29 cellular contexts compared by ENCODE assay signal in the genomic region with DNA sequence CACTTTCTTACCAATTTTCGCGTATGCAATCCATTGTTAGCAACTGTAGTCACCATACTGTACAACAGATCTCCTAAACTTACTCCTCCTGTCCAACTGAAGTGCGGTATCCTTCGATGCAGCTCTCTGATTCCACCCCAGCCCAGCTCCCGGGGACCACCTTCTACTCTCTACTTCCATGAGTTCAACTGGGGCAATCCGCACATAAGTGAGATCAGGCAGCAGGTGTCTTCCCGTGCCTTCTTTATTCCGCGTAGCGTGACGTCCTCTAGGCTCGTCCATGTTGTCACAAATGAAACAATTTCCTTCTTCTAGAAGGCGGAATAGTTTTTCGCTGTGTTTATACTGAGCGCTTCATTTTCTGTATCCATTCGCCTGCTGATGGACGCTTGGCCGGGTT. TPM values are rescaled to one million over a fixed set of nuclear protein-coding genes. Genes with fewer than 3 reads are reported as not detected.
A peak's percentile ranks its signal among the peaks of the same experiment; 100 is the strongest.
DNase-seq lines count a peak whose midpoint lies in the region; ATAC-seq, FAIRE-seq and TF ChIP-seq lines count a peak whose summit lies in the region.
"Had no signal": no experiment of that assay in that cellular context is flagged by ENCODE, and none has a peak within 500 bp of the region (broad histone marks: within the 10 kb centered on the region; RNA-seq: fewer than 3 reads in every experiment).

No MANE protein-coding gene starts in this region.

- in situ Hi-C loops in GM12878 (cut with MboI) = no loop called here

- H3K79me2 ChIP-seq in GM12878 (ENCODE audit: control insufficient read depth, insufficient read depth, low read length) = no peaks in the 10 kb centered on the region
- H3K79me2 ChIP-seq in mesendoderm (ENCODE audit: control insufficient read depth, insufficient read depth, low read length) = no peaks in the 10 kb centered on the region

- no peak overlapping the region for H4K5ac ChIP-seq in mesendoderm (ENCODE audit: low read length)

- H3K4ac ChIP-seq in mesendoderm (ENCODE audit: low read depth, low read length) = no peak overlapping the region

- H3K4me2 ChIP-seq in GM12878 (ENCODE audit: control insufficient read depth, insufficient read depth) (no peak overlapping the region), mesendoderm (ENCODE audit: low read length) (no peak overlapping the region)
- H3K4me2 ChIP-seq: BLaER1 had no signal

- BruUV-seq in GM12878 (replicated peaks; lab: Mats Ljungman, UMichigan) = no TSS peak

- SMC1A ChIA-PET in GM12878 (lab: Charles Lee; ENCODE audit: uncharacterized antibody, unreplicated experiment) = interaction anchor here (0.7 to 1.9 kb wide), 7 partner anchors 9 to 156 kb away, joined by 3 to 5 read pairs (median 3); no protein-coding TSS in a partner anchor

- WGBS in GM12878 (ENCODE audit: insufficient coverage, insufficient replicate concordance, low lambda C conversion rate, missing lambda C conversion rate) = 80% methylated on average over 18 of the region's 18 CpGs
- no CpG with 5 or more reads among the region's 18 CpGs for WGBS in mesendoderm (ENCODE audit: extremely low coverage, insufficient coverage, low lambda C conversion rate)

- H3K4me3 Mint-ChIP-seq in osteocyte (ENCODE audit: unreplicated experiment) = no peak overlapping the region
- H3K4me3 Mint-ChIP-seq: CD14-positive monocyte; CD4-positive, alpha-beta memory T cell; CD4-positive, CD25-positive, alpha-beta regulatory T cell; CD8-positive, alpha-beta memory T cell had no signal

- no peak overlapping the region for H3K27ac ChIP-seq in GM12878 (ENCODE audit: control insufficient read depth, insufficient read depth)
- H3K27ac ChIP-seq in mesendoderm (ENCODE audit: low read depth, low read length) = no peak overlapping the region
- H3K27ac ChIP-seq: BLaER1 had no signal

- H3K36me3 Mint-ChIP-seq in osteocyte (ENCODE audit: unreplicated experiment) = no peaks in the 10 kb centered on the region
- H3K36me3 Mint-ChIP-seq: CD4-positive, alpha-beta memory T cell; CD4-positive, CD25-positive, alpha-beta regulatory T cell; CD8-positive, alpha-beta memory T cell had no signal

- H2AFZ ChIP-seq in GM12878 (ENCODE audit: control insufficient read depth, low read depth, low read length) = no peak overlapping the region

- no peaks in the 10 kb centered on the region for H3K27me3 Mint-ChIP-seq in osteocyte (ENCODE audit: unreplicated experiment)

- RAD21 ChIA-PET in GM12878 (lab: Charles Lee; ENCODE audit: unreplicated experiment) = interaction anchor here (1.4 kb wide), 2 partner anchors 18 to 36 kb away, joined by 3 to 5 read pairs; no protein-coding TSS in a partner anchor

- H3K9ac ChIP-seq in GM12878 (ENCODE audit: control insufficient read depth, insufficient read depth, low read length) (no peak overlapping the region), mesendoderm (ENCODE audit: low read length) (no peak overlapping the region)
- H3K9ac ChIP-seq: BLaER1 had no signal

- H3K56ac ChIP-seq in mesendoderm (ENCODE audit: low read length) = no peak overlapping the region

- TF ChIP-seq POLR2A in GM12892 (IDR thresholded peaks at IDR 0.05; ENCODE audit: low read depth, low read length) (peak; percentile 30; the same call in 1 of the 2 replicates), GM12878 (IDR thresholded peaks at IDR 0.05; ENCODE audit: low read depth, low read length) (no peak)

- POLR2A ChIA-PET in GM12878 (lab: Charles Lee) = interaction anchor here (1.4 kb wide), 1 partner anchor 10 kb away, joined by 5 read pairs; no protein-coding TSS in a partner anchor

- no peak overlapping the region for H2BK120ac ChIP-seq in mesendoderm (ENCODE audit: low read depth, low read length)

- H3K36me3 ChIP-seq in GM12878 (ENCODE audit: control insufficient read depth in 2 of 2, insufficient read depth in 2 of 2, low read length in 1 of 2) (peaks cover 0 to 2% of the 10 kb centered on the region in 2 experiments; a peak in 2 of 4 replicates), mesendoderm (ENCODE audit: control insufficient read depth, insufficient read depth, low read length) (no peaks in the 10 kb centered on the region)
- H3K36me3 ChIP-seq: BE2C, BLaER1 had no signal

- H3K18ac ChIP-seq in mesendoderm (ENCODE audit: low read length) = no peak overlapping the region

- H3K4me3 ChIP-seq in GM12878 = no peak overlapping the region
- H3K4me3 ChIP-seq in mesendoderm (ENCODE audit: low read length) = no peak overlapping the region
- H3K4me3 ChIP-seq: BLaER1 had no signal

- no peak for ATAC-seq in GM12878

- no peaks in the 10 kb centered on the region for H3K27me3 ChIP-seq in GM12878 (replicated peaks in 1 of 2; ENCODE audit: control insufficient read depth in 2 of 2, insufficient read depth in 2 of 2, low read length in 1 of 2)
- H3K27me3 ChIP-seq in mesendoderm (ENCODE audit: insufficient read depth, low read length, poor library complexity) = peaks cover 2% of the 10 kb centered on the region
- H3K27me3 ChIP-seq: BLaER1 had no signal

- DNase-seq in GM12892 (ENCODE audit: insufficient read length) (no peak), GM12878 (ENCODE audit: low read depth, low spot score) (no peak), osteocyte (ENCODE audit: extremely low spot score, unreplicated experiment) (peak; percentile 76), ureter (ENCODE audit: low spot score) (no peak), mesendoderm (no peak)
- DNase-seq in stimulated activated CD4-positive, alpha-beta T cell treated with anti-CD3 and anti-CD28 coated beads, Interleukin-4, amount 100 ng/mL, for 1 hour = no peak
- DNase-seq: 8988T; ACHN; BE2C; C1 segment of cervical spinal cord; CD4-positive, alpha-beta memory T cell; CD4-positive, CD25-positive, alpha-beta regulatory T cell; CD8-positive, alpha-beta memory T cell; COR-L47; DMS 273 treated with DMSO at 0.1 percent for 48 hours; DMS153; DMS53; DMS79; DND-41; EL; GDM1 had no signal

- H3K9me3 Mint-ChIP-seq in osteocyte (ENCODE audit: unreplicated experiment) = peaks cover 21% of the 10 kb centered on the region
- H3K9me3 Mint-ChIP-seq: CD14-positive monocyte; CD8-positive, alpha-beta memory T cell had no signal

- no peaks in the 10 kb centered on the region for H3K79me1 ChIP-seq in mesendoderm (ENCODE audit: low read length)

- intact Hi-C loops in GM12878 (cut with micrococcal nuclease; ENCODE audit: unreplicated experiment) = no loop called here

- H2AK5ac ChIP-seq in mesendoderm (ENCODE audit: low read length) = no peak overlapping the region

- H2BK5ac ChIP-seq in mesendoderm (ENCODE audit: low read length) = no peak overlapping the region

- no peaks in the 10 kb centered on the region for H3K9me3 ChIP-seq in GM12878 (replicated peaks; ENCODE audit: control insufficient read depth, insufficient read depth, low read length)
- H3K9me3 ChIP-seq: BE2C, BLaER1 had no signal

- no peak for TF ChIP-seq CTCF in GM12878 (IDR thresholded peaks at IDR 0.05 in 2 of 3, conservative IDR thresholded peaks at IDR 0.05 in 1 of 3; ENCODE audit: control insufficient read depth in 2 of 3, extremely low read depth in 1 of 3, insufficient read depth in 1 of 3, low read depth in 3 of 3, low read length in 3 of 3)
- TF ChIP-seq CTCF in osteocyte (IDR thresholded peaks at IDR 0.05) = no peak

- H4K8ac ChIP-seq in mesendoderm (ENCODE audit: low read depth, low read length) = no peak overlapping the region

- FAIRE-seq in GM12892 (lab: Jason Lieb, UNC) = no peak
- FAIRE-seq in GM12878 (lab: Jason Lieb, UNC) = no peak
- FAIRE-seq: A204.1, GM18507 had no signal

- H3K4me1 ChIP-seq in GM12878 (ENCODE audit: control insufficient read depth, insufficient read depth, low read length) (peaks cover 4% of the 10 kb centered on the region), mesendoderm (ENCODE audit: control insufficient read depth, low read depth, low read length) (no peaks in the 10 kb centered on the region)
- H3K4me1 ChIP-seq: BE2C had no signal

- H4K20me1 ChIP-seq in GM12878 (ENCODE audit: control insufficient read depth, insufficient read depth) = no peaks in the 10 kb centered on the region
- H4K20me1 ChIP-seq: BLaER1 had no signal

- H3K23ac ChIP-seq in mesendoderm (ENCODE audit: low read length) = no peak overlapping the region

- no peak for TF ChIP-seq EP300 in GM12878 (IDR thresholded peaks at IDR 0.05; ENCODE audit: borderline replicate concordance in 1 of 2, control insufficient read depth in 1 of 2, low read depth in 2 of 2, low read length in 2 of 2)

- TF ChIP-seq RAD21 in GM12878 (IDR thresholded peaks at IDR 0.05; ENCODE audit: insufficient read depth, low read depth, low read length) = no peak

- no peak overlapping the region for H2BK15ac ChIP-seq in mesendoderm (replicated peaks; ENCODE audit: low read depth)

- CTCF ChIA-PET in GM12878 (lab: Yijun Ruan, JAX) = interaction anchor here (1.3 to 3.4 kb wide), 4 partner anchors 9 to 36 kb away, joined by 3 to 17 read pairs (median 9); no protein-coding TSS in a partner anchor

- no peaks in the 10 kb centered on the region for H3K4me1 Mint-ChIP-seq in osteocyte (ENCODE audit: unreplicated experiment)
- H3K4me1 Mint-ChIP-seq: CD4-positive, alpha-beta memory T cell; CD4-positive, CD25-positive, alpha-beta regulatory T cell; CD8-positive, alpha-beta memory T cell had no signal

- H3K27ac Mint-ChIP-seq in osteocyte (ENCODE audit: unreplicated experiment) = no peak overlapping the region
- H3K27ac Mint-ChIP-seq: CD14-positive monocyte; CD4-positive, alpha-beta memory T cell; CD4-positive, CD25-positive, alpha-beta regulatory T cell; CD8-positive, alpha-beta memory T cell had no signal

RNA-seq across cellular contexts. Expression of a gene that starts 8.4 kb away (rescaled TPM):
- polyA plus RNA-seq in GM12892 (2012; ENCODE audit: missing spikeins) = 61.0 TPM
- total RNA-seq in GM12878 (2013; cell fraction: nucleolus; rRNA removed) = 444 and 455 TPM in 2 replicates
- total RNA-seq in GM12878 (2014; rRNA removed) (49.4 and 59.7 TPM in 2 replicates), GM12878 (2014; rRNA removed; fragmentation: Illumina TruSeq; extraction: Trizol) (39.8 and 40.9 TPM in 2 replicates), GM12878 (2021) (61.5 and 70.5 TPM in 2 replicates), osteocyte (not detected in 2 replicates), ureter (2.7 TPM)
- 30.7 TPM for polyA plus RNA-seq in GM12878 (2011; ENCODE audit: low read depth)
- polyA plus RNA-seq in GM12878 (2011; rRNA removed) (36.2 and 66.8 TPM in 2 replicates), GM12878 (2014; fragmentation: Illumina TruSeq; extraction: Trizol) (30.5 and 56.8 TPM in 2 replicates), GM12878 (2014; fragmentation: Nextera tagmentation; extraction: Ambion mirVana) (10 to 100 TPM in 1 of 2 experiments, 1 to 10 TPM in 1; 4.9 to 15.9 TPM), GM12878 (2014; rRNA removed) (92.2 and 96.2 TPM in 2 replicates), GM12878 (2016; fragmentation: Nextera tagmentation; extraction: Ambion mirVana) (10 to 100 TPM; 41.8 to 43.3 TPM)
- polyA plus RNA-seq in GM12878 (2011; cell fraction: cytosol; rRNA removed) = 70.8 and 98.8 TPM in 2 replicates
- polyA plus RNA-seq in GM12878 (2011; cell fraction: nucleus; rRNA removed) = 272 and 290 TPM in 2 replicates
- polyA plus RNA-seq in GM12878 (2012) = 85.9 and 97.0 TPM in 2 replicates
- 77.6 and 102 TPM in 2 replicates for polyA minus RNA-seq in GM12878 (2011; rRNA and poly(A)+ RNA removed)
- 22.2 and 23.7 TPM in 2 replicates for polyA minus RNA-seq in GM12878 (2011; cell fraction: cytosol; rRNA and poly(A)+ RNA removed)
- polyA minus RNA-seq in GM12878 (2011; cell fraction: nucleus; rRNA and poly(A)+ RNA removed) = 105 and 129 TPM in 2 replicates
- polyA plus RNA-seq in mesendoderm (2013, experiment 1 of 2) = not detected
- not detected for polyA plus RNA-seq in mesendoderm (2013, experiment 2 of 2)
- total RNA-seq: A673; CD4-positive, CD25-positive, alpha-beta regulatory T cell; Daoy; G401 had no signal
- polyA plus RNA-seq: AG04450 had no signal

RNA-seq across cellular contexts. Expression of a gene that starts 24.1 kb away (rescaled TPM):
- polyA plus RNA-seq in GM12892 (2012; ENCODE audit: missing spikeins) = 6.5 TPM
- total RNA-seq in GM12878 (2013; cell fraction: nucleolus; rRNA removed) = 18.8 and 20.1 TPM in 2 replicates
- total RNA-seq in GM12878 (2014; rRNA removed) = 18.3 and 18.4 TPM in 2 replicates
- 16.2 and 16.5 TPM in 2 replicates for total RNA-seq in GM12878 (2014; rRNA removed; fragmentation: Illumina TruSeq; extraction: Trizol)
- total RNA-seq in GM12878 (2021) = 25.2 and 26.0 TPM in 2 replicates
- 2.5 TPM for polyA plus RNA-seq in GM12878 (2011; ENCODE audit: low read depth)
- polyA plus RNA-seq in GM12878 (2011; rRNA removed) = 1.5 and 3.1 TPM in 2 replicates
- 3.9 and 4.7 TPM in 2 replicates for polyA plus RNA-seq in GM12878 (2011; cell fraction: cytosol; rRNA removed)
- 7.5 and 8.1 TPM in 2 replicates for polyA plus RNA-seq in GM12878 (2011; cell fraction: nucleus; rRNA removed)
- polyA plus RNA-seq in GM12878 (2012) = 5.3 and 5.5 TPM in 2 replicates
- polyA plus RNA-seq in GM12878 (2014; fragmentation: Illumina TruSeq; extraction: Trizol) = 17.4 and 28.7 TPM in 2 replicates
- polyA plus RNA-seq in GM12878 (2014; fragmentation: Nextera tagmentation; extraction: Ambion mirVana) = 1 to 10 TPM; 2.0 to 4.9 TPM
- polyA plus RNA-seq in GM12878 (2014; rRNA removed) = 39.8 and 39.9 TPM in 2 replicates
- polyA plus RNA-seq in GM12878 (2016; fragmentation: Nextera tagmentation; extraction: Ambion mirVana) = 10 to 100 TPM; 14.3 to 15.5 TPM
- 3.7 and 4.8 TPM in 2 replicates for polyA minus RNA-seq in GM12878 (2011; rRNA and poly(A)+ RNA removed)
- 1.1 TPM in 1 of 2 replicates, not detected in the other for polyA minus RNA-seq in GM12878 (2011; cell fraction: cytosol; rRNA and poly(A)+ RNA removed)
- polyA minus RNA-seq in GM12878 (2011; cell fraction: nucleus; rRNA and poly(A)+ RNA removed) = 2.9 and 3.0 TPM in 2 replicates
- not detected in 2 replicates for total RNA-seq in osteocyte
- total RNA-seq in ureter = 3.1 TPM
- polyA plus RNA-seq in mesendoderm (2013, experiment 1 of 2) = not detected
- not detected for polyA plus RNA-seq in mesendoderm (2013, experiment 2 of 2)
- total RNA-seq: A673; CD4-positive, CD25-positive, alpha-beta regulatory T cell; G401 had no signal
- polyA plus RNA-seq: CD4-positive, alpha-beta memory T cell; CD4-positive, CD25-positive, alpha-beta regulatory T cell; CD8-positive, alpha-beta memory T cell had no signal

RNA-seq across cellular contexts. Expression of a gene that starts 45.3 kb away (rescaled TPM):
- polyA plus RNA-seq in GM12892 (2012; ENCODE audit: missing spikeins) = not detected
- 0.27 and 0.65 TPM in 2 replicates for total RNA-seq in GM12878 (2013; cell fraction: nucleolus; rRNA removed)
- total RNA-seq in GM12878 (2014; rRNA removed) = not detected in 2 replicates
- total RNA-seq in GM12878 (2014; rRNA removed; fragmentation: Illumina TruSeq; extraction: Trizol) = not detected in 2 replicates
- total RNA-seq in GM12878 (2021) = not detected in 2 replicates
- 0.10 TPM for polyA plus RNA-seq in GM12878 (2011; ENCODE audit: low read depth)
- polyA plus RNA-seq in GM12878 (2011; rRNA removed) = not detected in 2 replicates
- 0.03 TPM in 1 of 2 replicates, not detected in the other for polyA plus RNA-seq in GM12878 (2011; cell fraction: cytosol; rRNA removed)
- not detected in 2 replicates for polyA plus RNA-seq in GM12878 (2011; cell fraction: nucleus; rRNA removed)
- 0.16 and 0.21 TPM in 2 replicates for polyA plus RNA-seq in GM12878 (2012)
- polyA plus RNA-seq in GM12878 (2014; fragmentation: Illumina TruSeq; extraction: Trizol) = 0.04 TPM in 1 of 2 replicates, not detected in the other
- not detected for polyA plus RNA-seq in GM12878 (2014; fragmentation: Nextera tagmentation; extraction: Ambion mirVana)
- not detected in 2 replicates for polyA plus RNA-seq in GM12878 (2014; rRNA removed)
- polyA plus RNA-seq in GM12878 (2016; fragmentation: Nextera tagmentation; extraction: Ambion mirVana) = not detected
- polyA minus RNA-seq in GM12878 (2011; rRNA and poly(A)+ RNA removed) = not detected in 2 replicates
- not detected in 2 replicates for polyA minus RNA-seq in GM12878 (2011; cell fraction: cytosol; rRNA and poly(A)+ RNA removed)
- not detected in 2 replicates for polyA minus RNA-seq in GM12878 (2011; cell fraction: nucleus; rRNA and poly(A)+ RNA removed)
- not detected in 2 replicates for total RNA-seq in osteocyte
- total RNA-seq in ureter = 0.34 TPM
- polyA plus RNA-seq in mesendoderm (2013, experiment 1 of 2) = not detected
- polyA plus RNA-seq in mesendoderm (2013, experiment 2 of 2) = not detected
- total RNA-seq: A673; CD4-positive, alpha-beta memory T cell; CD4-positive, CD25-positive, alpha-beta regulatory T cell; CD8-positive, alpha-beta memory T cell; Daoy; G401 had no signal
- polyA plus RNA-seq: AG04450; CD4-positive, alpha-beta memory T cell; CD8-positive, alpha-beta memory T cell had no signal

Comparison
In these comparisons a context has a peak if more than half of its experiments do, and no peak if none do; other contexts are left out.
1. RNA of a gene that starts 8.4 kb away (total RNA-seq): 39.8 to 455 TPM in GM12878; 2.7 TPM in ureter (single experiment) and not detected in osteocyte; every median in the first group is over 10 times any median in the second.